Comparison of ENCODE assay signal across 20 cellular contexts in the genomic region with DNA sequence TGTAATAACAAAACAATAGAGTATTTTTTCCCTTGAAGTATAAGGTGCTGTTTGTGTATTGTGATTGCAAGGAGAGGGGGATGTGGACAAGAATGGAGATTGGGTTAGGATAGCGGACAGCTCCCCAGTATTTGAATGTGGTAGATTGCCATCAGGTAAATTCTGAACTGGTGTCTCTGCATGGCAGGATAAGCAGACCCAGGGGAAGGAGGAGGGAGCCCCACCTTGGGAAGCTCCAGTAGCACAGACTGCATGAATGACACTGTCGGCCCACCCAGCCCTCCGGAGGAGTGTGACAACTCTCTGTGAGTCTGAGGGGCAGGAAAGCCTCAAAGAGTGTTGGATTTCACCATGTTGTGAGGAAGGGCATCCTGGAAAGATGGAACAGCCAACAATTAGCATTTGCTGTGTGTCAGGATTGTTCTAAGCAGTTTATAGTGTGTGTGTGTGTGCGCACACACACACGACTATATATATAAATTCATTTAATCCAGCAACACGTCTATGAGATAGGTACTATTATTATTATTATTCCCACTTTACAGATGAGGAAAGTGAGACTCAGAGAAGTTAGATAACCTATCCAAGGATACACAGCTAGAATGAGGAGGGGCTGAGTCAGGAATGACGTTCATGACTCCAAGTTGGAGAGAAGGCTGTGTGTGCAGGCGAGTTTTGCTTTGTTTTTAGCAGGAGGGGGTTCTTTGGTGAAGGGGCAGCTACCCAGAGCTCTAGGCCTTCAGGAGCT.
A peak's percentile ranks its signal among the peaks of the same experiment; 100 is the strongest.
DNase-seq lines count a peak whose midpoint lies in the region; ATAC-seq and TF ChIP-seq lines count a peak whose summit lies in the region.
"Had no signal": no experiment of that assay in that cellular context is flagged by ENCODE, and none has a peak within 500 bp of the region (broad histone marks: within the 10 kb centered on the region; RNA-seq: fewer than 3 reads in every experiment).

No MANE protein-coding gene starts in this region.

- H3K27ac ChIP-seq in HEK293 (ENCODE audit: extremely low read depth, low read depth, low read length) (no peak overlapping the region), neuronal stem cell (replicated peaks; ENCODE audit: low read length) (no peak overlapping the region), prostate gland (no peak overlapping the region)
- H3K27ac ChIP-seq: RWPE1, SJSA1 had no signal

- H2AFZ ChIP-seq in neuronal stem cell (ENCODE audit: low read length), result no peak overlapping the region

- H4K8ac ChIP-seq in neuronal stem cell (ENCODE audit: low read depth, low read length), result no peak overlapping the region

- no peak overlapping the region for H3K9ac ChIP-seq in neuronal stem cell (ENCODE audit: low read depth, low read length, poor library complexity)

- H3K4me1 ChIP-seq in HEK293 (ENCODE audit: control insufficient read depth, insufficient read depth, low read length) (no peaks in the 10 kb centered on the region), neuronal stem cell (ENCODE audit: control insufficient read depth in 2 of 2, insufficient read depth in 1 of 2, low read depth in 1 of 2, low read length in 2 of 2) (peaks cover 17 to 55% of the 10 kb centered on the region in 2 donors), prostate gland (replicated peaks) (no peaks in the 10 kb centered on the region)

- H3K27me3 ChIP-seq in neuronal stem cell (ENCODE audit: control insufficient read depth in 3 of 3, insufficient read depth in 3 of 3, low read depth in 1 of 3, low read length in 3 of 3) (peaks cover 0 to 2% (median 0%) of the 10 kb centered on the region in 3 experiments), prostate gland (replicated peaks; ENCODE audit: insufficient read depth) (no peaks in the 10 kb centered on the region)
- H3K27me3 ChIP-seq: SJSA1 had no signal

- no peak overlapping the region for H3K14ac ChIP-seq in neuronal stem cell (ENCODE audit: low read length)

- H3K36me3 ChIP-seq in HEK293 (ENCODE audit: control insufficient read depth in 2 of 2, insufficient read depth in 1 of 2, low read length in 2 of 2) (no peaks in the 10 kb centered on the region), neuronal stem cell (replicated peaks in 1 of 2; ENCODE audit: control insufficient read depth in 2 of 2, insufficient read depth in 2 of 2, low read length in 2 of 2) (no peaks in the 10 kb centered on the region), prostate gland (no peaks in the 10 kb centered on the region)
- H3K36me3 ChIP-seq: SJSA1 had no signal

- DNase-seq in CMK (ENCODE audit: low read depth), result peak; percentile 85
- DNase-seq in endothelial cell (ENCODE audit: low spot score), result no peak
- DNase-seq in neuronal stem cell (ENCODE audit: low spot score), result no peak
- DNase-seq in cerebellar cortex (ENCODE audit: low spot score), result no peak
- no peak for DNase-seq in prostate gland (ENCODE audit: low spot score)
- DNase-seq: AML-193, EL, HCEC 1CT, IMR-90, NCI-H1417, NCI-H1930, NCI-H2171, NCI-H446, NCI-H748 treated with DMSO at 0.1 percent for 48 hours, PC-3 had no signal

- no peak for ATAC-seq in HG02623 (IDR thresholded peaks at IDR 0.05; ENCODE audit: unreplicated experiment)
- ATAC-seq: PC-3 had no signal

- H3K36me3 Mint-ChIP-seq in endothelial cell (ENCODE audit: low read depth, unreplicated experiment), result no peaks in the 10 kb centered on the region
- H3K36me3 Mint-ChIP-seq: CD14-positive monocyte had no signal

- H3K9me3 ChIP-seq in HEK293 (ENCODE audit: control insufficient read depth, insufficient read depth, low read depth, low read length), result no peaks in the 10 kb centered on the region
- no peaks in the 10 kb centered on the region for H3K9me3 ChIP-seq in neuronal stem cell (replicated peaks in 1 of 2; ENCODE audit: control insufficient read depth in 2 of 2, insufficient read depth in 1 of 2, low read depth in 1 of 2, low read length in 2 of 2)
- H3K9me3 ChIP-seq in prostate gland, result no peaks in the 10 kb centered on the region
- H3K9me3 ChIP-seq: SJSA1 had no signal

- POLR2A ChIA-PET in HEK293 (lab: Yijun Ruan, JAX), result interaction anchor here (0.5 kb wide), 1 partner anchor 521 kb away, joined by 3 read pairs; no protein-coding TSS in a partner anchor

- no peak overlapping the region for H2BK5ac ChIP-seq in neuronal stem cell (ENCODE audit: low read length)

- H3K4me3 ChIP-seq in HEK293 (ENCODE audit: low read depth, low read length) (no peak overlapping the region), neuronal stem cell (ENCODE audit: low read length in 2 of 2) (no peak overlapping the region), prostate gland (no peak overlapping the region)
- H3K4me3 ChIP-seq: SJSA1 had no signal

- TF ChIP-seq CTCF in HEK293 (tag by site-specific recombination; IDR thresholded peaks at IDR 0.05) (no peak), endothelial cell (IDR thresholded peaks at IDR 0.05; ENCODE audit: unreplicated experiment) (no peak), prostate gland (IDR thresholded peaks at IDR 0.05) (no peak)

- H3K4me3 Mint-ChIP-seq in endothelial cell (ENCODE audit: unreplicated experiment), result no peak overlapping the region
- H3K4me3 Mint-ChIP-seq: CD14-positive monocyte had no signal

- no peak overlapping the region for H2BK15ac ChIP-seq in neuronal stem cell (ENCODE audit: low read length)

- H3K9me3 Mint-ChIP-seq in endothelial cell (ENCODE audit: unreplicated experiment), result no peaks in the 10 kb centered on the region
- H3K9me3 Mint-ChIP-seq: CD14-positive monocyte had no signal

- H4K91ac ChIP-seq in neuronal stem cell (ENCODE audit: low read depth, low read length, poor library complexity), result no peak overlapping the region

- no peak overlapping the region for H3K23ac ChIP-seq in neuronal stem cell (ENCODE audit: low read depth, low read length, poor library complexity)

- TF ChIP-seq POLR2A in prostate gland (IDR thresholded peaks at IDR 0.05), result no peak

- H3K27ac Mint-ChIP-seq in endothelial cell (ENCODE audit: unreplicated experiment), result peak overlapping the region; percentile 11

- H3K27me3 Mint-ChIP-seq in endothelial cell (ENCODE audit: unreplicated experiment), result peaks cover 9% of the 10 kb centered on the region

- H3K4ac ChIP-seq in neuronal stem cell (ENCODE audit: low read length), result no peak overlapping the region

- peaks cover 18% of the 10 kb centered on the region for H3K4me1 Mint-ChIP-seq in endothelial cell (ENCODE audit: unreplicated experiment)
- H3K4me1 Mint-ChIP-seq: CD14-positive monocyte had no signal

- intact Hi-C loops in prostate gland (cut with DNase I), result no loop called here

- no peak overlapping the region for H3K4me2 ChIP-seq in neuronal stem cell (ENCODE audit: insufficient read depth, low read length, poor library complexity, severe bottlenecking)

- WGBS in neuronal stem cell (ENCODE audit: extremely low coverage in 2 of 2, insufficient read length in 2 of 2, insufficient replicate concordance in 1 of 2), 2 donors, result no CpG with 5 or more reads among the region's 8 CpGs
- WGBS in prostate gland, result 81% methylated on average over 8 of the region's 8 CpGs

- H2BK12ac ChIP-seq in neuronal stem cell (ENCODE audit: low read length), result no peak overlapping the region

- H2BK120ac ChIP-seq in neuronal stem cell (ENCODE audit: low read depth, low read length), result no peak overlapping the region

- CTCF ChIA-PET in HEK293 (lab: Yijun Ruan, JAX), result interaction anchor here (0.8 to 1.1 kb wide), 2 partner anchors 10 to 57 kb away, joined by 4 to 6 read pairs; no protein-coding TSS in a partner anchor

- H3K18ac ChIP-seq in neuronal stem cell (ENCODE audit: low read length), result peak overlapping the region; percentile 45

- H2AK5ac ChIP-seq in neuronal stem cell (ENCODE audit: low read depth, low read length), result no peak overlapping the region

- H3K79me1 ChIP-seq in neuronal stem cell (ENCODE audit: low read depth, low read length), result no peaks in the 10 kb centered on the region

TF ChIP-seq in HEK293, 187 proteins besides CTCF, POLR2A, EP300 and RAD21:
- TF ChIP-seq REST (tag by site-specific recombination; IDR thresholded peaks at IDR 0.05) (peak; percentile 86), ZNF776 (tag by site-specific recombination; IDR thresholded peaks at IDR 0.05; ENCODE audit: borderline replicate concordance) (no peak), MYNN (tag by site-specific recombination; IDR thresholded peaks at IDR 0.05; ENCODE audit: borderline replicate concordance) (no peak)
TF ChIP-seq in HEK293: peak in this region for 1.
